In genomic region chr1:52404975-52405338, GRCh38 we compare ENCODE assay signal across 1 cellular context.
TF ChIP-seq lines count a peak whose summit lies in the region.

No MANE protein-coding gene starts in this region.

TF ChIP-seq in GM23338, 12 proteins besides CTCF, POLR2A, EP300 and RAD21 (continued from another document):
- no peak for TF ChIP-seq ZNF462 (CRISPR knock-in tag; IDR thresholded peaks at IDR 0.05)
- TF ChIP-seq, protein P1, sequence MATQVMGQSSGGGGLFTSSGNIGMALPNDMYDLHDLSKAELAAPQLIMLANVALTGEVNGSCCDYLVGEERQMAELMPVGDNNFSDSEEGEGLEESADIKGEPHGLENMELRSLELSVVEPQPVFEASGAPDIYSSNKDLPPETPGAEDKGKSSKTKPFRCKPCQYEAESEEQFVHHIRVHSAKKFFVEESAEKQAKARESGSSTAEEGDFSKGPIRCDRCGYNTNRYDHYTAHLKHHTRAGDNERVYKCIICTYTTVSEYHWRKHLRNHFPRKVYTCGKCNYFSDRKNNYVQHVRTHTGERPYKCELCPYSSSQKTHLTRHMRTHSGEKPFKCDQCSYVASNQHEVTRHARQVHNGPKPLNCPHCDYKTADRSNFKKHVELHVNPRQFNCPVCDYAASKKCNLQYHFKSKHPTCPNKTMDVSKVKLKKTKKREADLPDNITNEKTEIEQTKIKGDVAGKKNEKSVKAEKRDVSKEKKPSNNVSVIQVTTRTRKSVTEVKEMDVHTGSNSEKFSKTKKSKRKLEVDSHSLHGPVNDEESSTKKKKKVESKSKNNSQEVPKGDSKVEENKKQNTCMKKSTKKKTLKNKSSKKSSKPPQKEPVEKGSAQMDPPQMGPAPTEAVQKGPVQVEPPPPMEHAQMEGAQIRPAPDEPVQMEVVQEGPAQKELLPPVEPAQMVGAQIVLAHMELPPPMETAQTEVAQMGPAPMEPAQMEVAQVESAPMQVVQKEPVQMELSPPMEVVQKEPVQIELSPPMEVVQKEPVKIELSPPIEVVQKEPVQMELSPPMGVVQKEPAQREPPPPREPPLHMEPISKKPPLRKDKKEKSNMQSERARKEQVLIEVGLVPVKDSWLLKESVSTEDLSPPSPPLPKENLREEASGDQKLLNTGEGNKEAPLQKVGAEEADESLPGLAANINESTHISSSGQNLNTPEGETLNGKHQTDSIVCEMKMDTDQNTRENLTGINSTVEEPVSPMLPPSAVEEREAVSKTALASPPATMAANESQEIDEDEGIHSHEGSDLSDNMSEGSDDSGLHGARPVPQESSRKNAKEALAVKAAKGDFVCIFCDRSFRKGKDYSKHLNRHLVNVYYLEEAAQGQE (IDR thresholded peaks at IDR 0.05; ENCODE audit: unreplicated experiment): no peak
- TF ChIP-seq ZNF331 (CRISPR knock-in tag; IDR thresholded peaks at IDR 0.05; ENCODE audit: low read depth): no peak
- no peak for TF ChIP-seq CREB1 (CRISPR knock-in tag; IDR thresholded peaks at IDR 0.05; ENCODE audit: low read depth)
- TF ChIP-seq POLR2AphosphoS5 (IDR thresholded peaks at IDR 0.05; ENCODE audit: low read depth): no peak
